15 cellular contexts compared by ENCODE assay signal in the genomic region with DNA sequence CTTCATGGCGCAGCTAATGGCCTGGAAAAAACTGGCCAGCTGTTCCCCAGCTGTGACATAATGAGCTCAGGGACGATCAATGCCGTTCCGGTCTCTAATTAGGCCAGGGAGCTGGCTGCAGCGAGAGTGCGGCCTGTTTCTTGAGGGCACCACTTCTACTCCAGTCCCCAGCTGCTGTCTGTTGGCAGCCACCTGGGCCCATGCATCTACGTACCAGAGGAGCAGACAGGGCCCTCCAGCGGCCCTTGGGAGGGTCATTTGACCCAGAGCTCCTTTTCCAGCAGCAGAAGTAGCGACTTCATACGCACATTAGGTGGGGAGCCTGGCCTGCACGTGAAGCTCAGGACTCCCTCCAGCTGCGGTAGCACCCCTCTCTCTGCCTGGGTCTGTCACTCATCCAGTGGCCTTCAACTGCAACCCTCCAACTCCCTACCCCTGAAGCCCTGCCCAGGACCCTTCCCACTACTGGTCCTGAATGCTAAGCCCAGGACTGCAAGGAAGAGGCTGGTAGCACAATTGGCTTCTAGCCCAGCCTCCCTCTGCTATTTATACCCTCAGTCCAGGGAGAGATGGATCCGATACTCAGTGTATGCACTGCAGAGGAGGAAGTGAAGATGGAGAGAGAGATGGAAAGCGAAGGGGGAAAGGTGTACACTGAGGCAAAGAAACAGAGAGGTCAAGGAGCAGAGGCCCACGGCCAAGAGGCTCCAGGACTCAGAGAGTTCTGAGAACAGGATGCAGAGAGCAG. TPM values are rescaled to one million over a fixed set of nuclear protein-coding genes. Genes with fewer than 3 reads are reported as not detected.
DNase-seq lines count a peak whose midpoint lies in the region; ATAC-seq and TF ChIP-seq lines count a peak whose summit lies in the region.
"Had no signal": no experiment of that assay in that cellular context is flagged by ENCODE, and none has a peak within 500 bp of the region (broad histone marks: within the 10 kb centered on the region; RNA-seq: fewer than 3 reads in every experiment).

No MANE protein-coding gene starts in this region.

- H3K4me3 ChIP-seq in neural cell (ENCODE audit: low read length): no peak overlapping the region

- no peak overlapping the region for H2AFZ ChIP-seq in neural cell (ENCODE audit: low read depth, low read length)

- no peak for TF ChIP-seq RAD21 in neural cell (conservative IDR thresholded peaks at IDR 0.05)

- H3K36me3 ChIP-seq in neural cell (ENCODE audit: insufficient read depth, low read length): no peaks in the 10 kb centered on the region

- H3K9me3 Mint-ChIP-seq in activated naive CD8-positive, alpha-beta T cell treated with anti-CD3 and anti-CD28 coated beads, Interleukin-2, amount 50 U/mL, for 24 hours: no peaks in the 10 kb centered on the region
- H3K9me3 Mint-ChIP-seq in activated T-cell treated with anti-CD3 and anti-CD28 coated beads, Interleukin-2, amount 50 U/mL, for 72 hours: no peaks in the 10 kb centered on the region
- H3K9me3 Mint-ChIP-seq: HFFc6, neural crest cell had no signal

- TF ChIP-seq CTCF in neural cell (IDR thresholded peaks at IDR 0.05; ENCODE audit: poor library complexity, severe bottlenecking): no peak

- no peaks in the 10 kb centered on the region for H3K9me3 ChIP-seq in neural cell (ENCODE audit: low read length)

- ATAC-seq in activated naive CD8-positive, alpha-beta T cell treated with anti-CD3 and anti-CD28 coated beads, Interleukin-2, amount 50 U/mL, for 24 hours: no peak
- ATAC-seq in activated T-cell treated with anti-CD3 and anti-CD28 coated beads, Interleukin-2, amount 50 U/mL, for 72 hours (replicated peaks in 1 of 2): no peak
- ATAC-seq in HG03571 (IDR thresholded peaks at IDR 0.05; ENCODE audit: unreplicated experiment) (no peak), HG03139 (IDR thresholded peaks at IDR 0.05; ENCODE audit: unreplicated experiment) (no peak)
- ATAC-seq: PC-3 had no signal

- no peak overlapping the region for H3K9ac ChIP-seq in neural cell (ENCODE audit: low read length)

- H3F3A ChIP-seq in neural cell (ENCODE audit: insufficient read depth, low read length, poor library complexity, severe bottlenecking): no peaks in the 10 kb centered on the region

- H3K27me3 Mint-ChIP-seq in activated naive CD8-positive, alpha-beta T cell treated with anti-CD3 and anti-CD28 coated beads, Interleukin-2, amount 50 U/mL, for 24 hours: no peaks in the 10 kb centered on the region
- H3K27me3 Mint-ChIP-seq in activated T-cell treated with anti-CD3 and anti-CD28 coated beads, Interleukin-2, amount 50 U/mL, for 72 hours (ENCODE audit: low read depth): no peaks in the 10 kb centered on the region

- no peak overlapping the region for H3K4me2 ChIP-seq in neural cell (ENCODE audit: low read length)

- DNase-seq in DMS 273 (lab: John Stamatoyannopoulos, UW; ENCODE audit: unreplicated experiment) (peak; percentile 97), NCI-H2029 treated with DMSO at 0.1 percent for 48 hours (lab: John Stamatoyannopoulos, UW) (peak; percentile 35), cerebellar nuclear complex (lab: John Stamatoyannopoulos, UW) (no peak)
- no peak for DNase-seq in activated naive CD8-positive, alpha-beta T cell treated with anti-CD3 and anti-CD28 coated beads, Interleukin-2, amount 50 U/mL, for 24 hours
- no peak for DNase-seq in activated T-cell treated with anti-CD3 and anti-CD28 coated beads, Interleukin-2, amount 50 U/mL, for 72 hours
- DNase-seq: activated CD4-positive, alpha-beta T cell treated with anti-CD3 and anti-CD28 coated beads, Interleukin-2, amount 50 U/mL, for 48 hours; HFFc6; PC-3 had no signal

- TF ChIP-seq EP300 in neural cell (conservative IDR thresholded peaks at IDR 0.05; ENCODE audit: poor library complexity, severe bottlenecking): no peak

- no peaks in the 10 kb centered on the region for H4K20me1 ChIP-seq in neural cell (ENCODE audit: insufficient read depth)

- peak overlapping the region; percentile 43 for H3K27ac Mint-ChIP-seq in activated naive CD8-positive, alpha-beta T cell treated with anti-CD3 and anti-CD28 coated beads, Interleukin-2, amount 50 U/mL, for 24 hours
- H3K27ac Mint-ChIP-seq in activated T-cell treated with anti-CD3 and anti-CD28 coated beads, Interleukin-2, amount 50 U/mL, for 72 hours: no peak overlapping the region
- H3K27ac Mint-ChIP-seq: HFFc6 had no signal

- no peaks in the 10 kb centered on the region for H3K9me2 ChIP-seq in neural cell (ENCODE audit: insufficient read depth, low read length)

- no peaks in the 10 kb centered on the region for H3K79me2 ChIP-seq in neural cell (replicated peaks; ENCODE audit: insufficient read depth, low read length)

- no peak overlapping the region for H3K4me3 Mint-ChIP-seq in activated naive CD8-positive, alpha-beta T cell treated with anti-CD3 and anti-CD28 coated beads, Interleukin-2, amount 50 U/mL, for 24 hours
- peak overlapping the region in 1 of 2 donors; percentile 2 for H3K4me3 Mint-ChIP-seq in activated T-cell treated with anti-CD3 and anti-CD28 coated beads, Interleukin-2, amount 50 U/mL, for 72 hours
- H3K4me3 Mint-ChIP-seq: HFFc6, neural crest cell had no signal

- no peaks in the 10 kb centered on the region for H3K27me3 ChIP-seq in neural cell (ENCODE audit: insufficient read depth, low read depth, low read length)

- no peaks in the 10 kb centered on the region for H3K36me3 Mint-ChIP-seq in activated naive CD8-positive, alpha-beta T cell treated with anti-CD3 and anti-CD28 coated beads, Interleukin-2, amount 50 U/mL, for 24 hours (ENCODE audit: low read depth)
- H3K36me3 Mint-ChIP-seq in activated T-cell treated with anti-CD3 and anti-CD28 coated beads, Interleukin-2, amount 50 U/mL, for 72 hours (ENCODE audit: insufficient read depth in 2 of 2): no peaks in the 10 kb centered on the region

- peak overlapping the region; percentile 12 for H3K27ac ChIP-seq in neural cell (ENCODE audit: low read length)

- peaks cover 20% of the 10 kb centered on the region for H3K4me1 Mint-ChIP-seq in activated naive CD8-positive, alpha-beta T cell treated with anti-CD3 and anti-CD28 coated beads, Interleukin-2, amount 50 U/mL, for 24 hours
- peaks cover 24% of the 10 kb centered on the region for H3K4me1 Mint-ChIP-seq in activated T-cell treated with anti-CD3 and anti-CD28 coated beads, Interleukin-2, amount 50 U/mL, for 72 hours (ENCODE audit: low read depth)

TF ChIP-seq in neural cell, 6 proteins besides CTCF, POLR2A, EP300 and RAD21:
- TF ChIP-seq POLR2AphosphoS5 (IDR thresholded peaks at IDR 0.05): peak; percentile 24
- no peak for TF ChIP-seq TAF1 (IDR thresholded peaks at IDR 0.05; ENCODE audit: low read depth)

RNA-seq across cellular contexts. Expression of a gene that starts 9.0 kb away (rescaled TPM):
- 9.7 and 13.2 TPM in 2 replicates for polyA plus RNA-seq in neural cell
- polyA minus RNA-seq in neural cell: 12.4 and 14.1 TPM in 2 replicates
- not detected for total RNA-seq in activated T-cell treated with anti-CD3 and anti-CD28 coated beads, Interleukin-2, amount 50 U/mL, for 72 hours
- total RNA-seq: chondrocyte, Daoy, HT1080, neural crest cell had no signal

RNA-seq across cellular contexts. Expression of a gene that starts 17.8 kb away (rescaled TPM):
- 10.6 and 10.9 TPM in 2 replicates for polyA plus RNA-seq in neural cell
- 20.0 and 21.8 TPM in 2 replicates for polyA minus RNA-seq in neural cell
- 10 to 100 TPM in 1 of 2 donors, 1 to 10 TPM in 1; 8.9 to 10.1 TPM for total RNA-seq in activated T-cell treated with anti-CD3 and anti-CD28 coated beads, Interleukin-2, amount 50 U/mL, for 72 hours

RNA-seq across cellular contexts. Expression of a gene that starts 21.1 kb away (rescaled TPM):
- 12.0 and 12.6 TPM in 2 replicates for polyA plus RNA-seq in neural cell
- 14.9 and 15.6 TPM in 2 replicates for polyA minus RNA-seq in neural cell
- 1 to 10 TPM; 2.1 to 2.6 TPM for total RNA-seq in activated T-cell treated with anti-CD3 and anti-CD28 coated beads, Interleukin-2, amount 50 U/mL, for 72 hours

RNA-seq across cellular contexts. Expression of a gene that starts 36.7 kb away (rescaled TPM):
- 7.2 and 9.2 TPM in 2 replicates for polyA plus RNA-seq in neural cell
- 9.8 and 11.7 TPM in 2 replicates for polyA minus RNA-seq in neural cell
- total RNA-seq in activated T-cell treated with anti-CD3 and anti-CD28 coated beads, Interleukin-2, amount 50 U/mL, for 72 hours: 10 to 100 TPM; 15.8 to 16.5 TPM

RNA-seq across cellular contexts. Expression of a gene that starts 46.9 kb away (rescaled TPM):
- polyA plus RNA-seq in neural cell: 14.3 and 16.9 TPM in 2 replicates
- 11.4 and 12.7 TPM in 2 replicates for polyA minus RNA-seq in neural cell
- total RNA-seq in activated T-cell treated with anti-CD3 and anti-CD28 coated beads, Interleukin-2, amount 50 U/mL, for 72 hours: 10 to 100 TPM; 11.9 to 13.3 TPM

Comparison
In these comparisons a context has a peak if more than half of its experiments do, and no peak if none do; other contexts are left out.
1. DNase-seq: peak in DMS 273 (single experiment) and NCI-H2029 treated with DMSO at 0.1 percent for 48 hours (single experiment); none in activated naive CD8-positive, alpha-beta T cell treated with anti-CD3 and anti-CD28 coated beads, Interleukin-2, amount 50 U/mL, for 24 hours (single experiment), activated T-cell treated with anti-CD3 and anti-CD28 coated beads, Interleukin-2, amount 50 U/mL, for 72 hours (0 of 2) and cerebellar nuclear complex (0 of 2).